ENCODE assay signal across 1 cellular context in the genomic region with DNA sequence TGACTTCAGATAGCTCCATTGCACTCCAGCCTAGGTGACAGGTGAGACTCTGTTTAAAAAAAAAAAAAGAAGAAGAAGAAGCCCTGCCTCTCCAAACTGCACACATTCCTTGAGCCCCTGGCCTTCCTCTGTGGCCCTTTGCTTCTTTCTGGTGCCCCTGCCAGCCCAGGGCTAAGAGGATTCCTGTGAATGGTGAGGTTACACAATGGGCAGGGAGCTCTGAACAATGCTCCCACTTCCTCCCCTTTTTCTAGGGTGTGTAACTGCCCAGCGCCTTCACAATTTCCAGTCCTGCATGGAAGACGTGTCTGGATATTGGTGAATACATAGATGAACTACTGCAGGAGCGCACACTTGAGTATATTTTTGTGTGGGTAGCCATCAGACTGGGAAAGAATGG.
TF ChIP-seq lines count a peak whose summit lies in the region.

No MANE protein-coding gene starts in this region.

TF ChIP-seq in endothelial cell of umbilical vein, 7 proteins besides CTCF, POLR2A, EP300 and RAD21:
- TF ChIP-seq POLR2AphosphoS5 (IDR thresholded peaks at IDR 0.05; ENCODE audit: insufficient read depth, low read depth, low read length), result no peak
- no peak for TF ChIP-seq EZH2 (IDR thresholded peaks at IDR 0.05; ENCODE audit: borderline replicate concordance, low read depth, low read length, severe bottlenecking)
- TF ChIP-seq, protein P1, sequence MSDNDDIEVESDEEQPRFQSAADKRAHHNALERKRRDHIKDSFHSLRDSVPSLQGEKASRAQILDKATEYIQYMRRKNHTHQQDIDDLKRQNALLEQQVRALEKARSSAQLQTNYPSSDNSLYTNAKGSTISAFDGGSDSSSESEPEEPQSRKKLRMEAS (IDR thresholded peaks at IDR 0.05; ENCODE audit: insufficient read depth, insufficient read length), result no peak
- TF ChIP-seq JUN (IDR thresholded peaks at IDR 0.05; ENCODE audit: borderline replicate concordance, insufficient read depth, insufficient read length, low read depth), result no peak
- no peak for TF ChIP-seq MYC (IDR thresholded peaks at IDR 0.05; ENCODE audit: low read depth, low read length)
- TF ChIP-seq GATA2 (IDR thresholded peaks at IDR 0.05; ENCODE audit: insufficient read depth, insufficient read length, low read depth, low read length), result no peak
- no peak for TF ChIP-seq FOS (IDR thresholded peaks at IDR 0.05; ENCODE audit: borderline replicate concordance, insufficient read depth, low read length)
TF ChIP-seq in endothelial cell of umbilical vein: peak in this region for 0.
